ENCODE assay signal across 8 cellular contexts in the genomic region with DNA sequence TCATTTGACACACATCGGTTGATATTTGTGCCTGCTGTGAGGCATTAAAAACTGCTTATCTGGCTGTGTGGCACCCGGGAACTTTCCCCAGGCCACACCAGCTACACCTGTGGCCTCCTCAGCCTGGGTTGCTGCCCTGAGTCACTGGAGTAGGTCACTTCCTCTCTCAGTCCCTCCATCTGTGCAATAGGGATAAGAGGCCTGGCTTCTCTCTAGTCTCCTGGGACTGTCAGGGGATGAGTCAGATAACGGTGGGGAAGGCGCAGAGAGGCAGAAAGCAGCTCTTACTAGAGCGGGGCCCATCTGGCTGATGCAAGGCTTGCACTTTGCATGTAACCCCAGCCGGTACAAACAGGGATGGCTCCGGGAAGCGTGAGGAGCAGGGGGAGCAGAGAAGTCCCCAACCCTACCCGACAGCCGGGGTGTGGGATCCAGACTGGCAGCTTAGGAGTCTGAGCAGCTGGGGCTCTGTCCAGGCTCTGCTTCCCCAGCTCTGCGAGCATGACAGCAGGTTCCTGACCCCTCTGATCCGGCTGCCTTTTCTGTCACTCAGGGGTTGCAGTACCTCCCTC. TPM values are rescaled to one million over a fixed set of nuclear protein-coding genes. Genes with fewer than 3 reads are reported as not detected.
DNase-seq lines count a peak whose midpoint lies in the region; ATAC-seq and TF ChIP-seq lines count a peak whose summit lies in the region.

No MANE protein-coding gene starts in this region.

- ATAC-seq in HCT116 (peak; percentile 65), sciatic nerve (peak; percentile 78)
- ATAC-seq in activated naive CD8-positive, alpha-beta T cell treated with anti-CD3 and anti-CD28 coated beads, Interleukin-2, amount 50 U/mL, for 24 hours, result peak; percentile 89

- in situ Hi-C loops in GM13976 (cut with MboI; ENCODE audit: low sequenced_read_pairs, unreplicated experiment) (no loop called here), SK-MEL-5 (cut with HindIII; ENCODE audit: low pct_unique_long_range_greater_than_20kb, low sequenced_read_pairs) (no loop called here)

- DNase-seq in GM13976 (ENCODE audit: low spot score) (peak; percentile 86), HCT116 (ENCODE audit: low read depth, low spot score) (peak; percentile 95), LHCN-M2 (ENCODE audit: low read depth) (peak; percentile 100), SK-MEL-5 (ENCODE audit: low read depth, low spot score) (peak; percentile 93), left ventricle myocardium inferior (peak; percentile 64), sciatic nerve (ENCODE audit: low spot score) (peak; percentile 82), pons (ENCODE audit: low spot score) (no peak)
- peak; percentile 78 for DNase-seq in activated naive CD8-positive, alpha-beta T cell treated with anti-CD3 and anti-CD28 coated beads, Interleukin-2, amount 50 U/mL, for 24 hours

- CTCF ChIA-PET in HCT116 (lab: Charles Lee), result interaction anchor here (0.9 to 1.2 kb wide), 3 partner anchors 11 to 42 kb away, joined by 3 read pairs; no protein-coding TSS in a partner anchor

- H3K4me3 ChIP-seq in HCT116 (replicated peaks in 1 of 2; ENCODE audit: low read depth in 1 of 2, low read length in 2 of 2) (peak overlapping the region; percentile 33 to 52; a peak in 3 of 4 replicates), left ventricle myocardium inferior (peak overlapping the region; percentile 65)

- peak overlapping the region; percentile 76 for H3K4me2 ChIP-seq in HCT116 (ENCODE audit: low read length)

- peak overlapping the region; percentile 69 for H3K9ac ChIP-seq in HCT116 (ENCODE audit: low read length)

- H3K4me3 Mint-ChIP-seq in activated naive CD8-positive, alpha-beta T cell treated with anti-CD3 and anti-CD28 coated beads, Interleukin-2, amount 50 U/mL, for 24 hours, result peak overlapping the region; percentile 84

- H3K36me3 ChIP-seq in HCT116 (ENCODE audit: control insufficient read depth in 1 of 2, insufficient read depth in 2 of 2, low read length in 2 of 2), result no peaks in the 10 kb centered on the region
- no peaks in the 10 kb centered on the region for H3K36me3 ChIP-seq in left ventricle myocardium inferior

- H3K27me3 ChIP-seq in HCT116 (ENCODE audit: insufficient read depth, low read length) (no peaks in the 10 kb centered on the region), left ventricle myocardium inferior (ENCODE audit: low read depth) (no peaks in the 10 kb centered on the region)

- peaks cover 4% of the 10 kb centered on the region for H3K36me3 Mint-ChIP-seq in activated naive CD8-positive, alpha-beta T cell treated with anti-CD3 and anti-CD28 coated beads, Interleukin-2, amount 50 U/mL, for 24 hours (ENCODE audit: low read depth)

- H3K9me3 ChIP-seq in HCT116 (ENCODE audit: control insufficient read depth in 1 of 2, insufficient read depth in 1 of 2, low read depth in 1 of 2, low read length in 2 of 2) (no peaks in the 10 kb centered on the region), left ventricle myocardium inferior (replicated peaks) (no peaks in the 10 kb centered on the region)

- H3K4me1 ChIP-seq in HCT116 (ENCODE audit: control insufficient read depth in 1 of 2, insufficient read depth in 2 of 2, low read length in 2 of 2) (peaks cover 79 to 92% of the 10 kb centered on the region in 2 experiments), left ventricle myocardium inferior (peaks cover 72% of the 10 kb centered on the region)

- H3K79me2 ChIP-seq in HCT116 (ENCODE audit: insufficient read depth, low read length), result no peaks in the 10 kb centered on the region

- TF ChIP-seq RAD21 in HCT116 (IDR thresholded peaks at IDR 0.05; ENCODE audit: low read depth), result no peak

- POLR2A ChIA-PET in HCT116 (lab: Charles Lee), result interaction anchor here (0.6 to 9.7 kb wide), 18 partner anchors 9 to 1175 kb away, joined by 3 to 221 read pairs (median 5); a partner anchor contains a TSS

- H4K20me1 ChIP-seq in HCT116 (ENCODE audit: insufficient read depth), result no peaks in the 10 kb centered on the region

- no peaks in the 10 kb centered on the region for H3K9me2 ChIP-seq in HCT116 (ENCODE audit: insufficient read depth)

- peaks cover 83% of the 10 kb centered on the region for H3K4me1 Mint-ChIP-seq in activated naive CD8-positive, alpha-beta T cell treated with anti-CD3 and anti-CD28 coated beads, Interleukin-2, amount 50 U/mL, for 24 hours

- TF ChIP-seq CTCF in GM13976 (IDR thresholded peaks at IDR 0.05; ENCODE audit: borderline replicate concordance, control extremely low read depth, extremely low read depth, insufficient read depth, missing control alignments) (no peak), HCT116 (IDR thresholded peaks at IDR 0.05 in 2 of 3, conservative IDR thresholded peaks at IDR 0.05 in 1 of 3; ENCODE audit: borderline replicate concordance in 1 of 3, insufficient read depth in 1 of 3, low read depth in 2 of 3, low read length in 2 of 3) (no peak), left ventricle myocardium inferior (IDR thresholded peaks at IDR 0.05; ENCODE audit: borderline replicate concordance) (no peak)

- BruUV-seq in HCT116 (replicated peaks; lab: Mats Ljungman, UMichigan), result no TSS peak

- peak overlapping the region; percentile 89 for H3K27ac ChIP-seq in HCT116 (ENCODE audit: low read depth, low read length)
- H3K27ac ChIP-seq in left ventricle myocardium inferior (replicated peaks), result peak overlapping the region; percentile 91

- H3K27ac Mint-ChIP-seq in activated naive CD8-positive, alpha-beta T cell treated with anti-CD3 and anti-CD28 coated beads, Interleukin-2, amount 50 U/mL, for 24 hours, result peak overlapping the region; percentile 99

- H3K9me3 Mint-ChIP-seq in activated naive CD8-positive, alpha-beta T cell treated with anti-CD3 and anti-CD28 coated beads, Interleukin-2, amount 50 U/mL, for 24 hours, result no peaks in the 10 kb centered on the region

- no peaks in the 10 kb centered on the region for H3K27me3 Mint-ChIP-seq in activated naive CD8-positive, alpha-beta T cell treated with anti-CD3 and anti-CD28 coated beads, Interleukin-2, amount 50 U/mL, for 24 hours

- no peak for TF ChIP-seq POLR2A in HCT116 (IDR thresholded peaks at IDR 0.05; ENCODE audit: borderline replicate concordance, extremely low read depth, insufficient read depth, insufficient read length)

- RAD21 ChIA-PET in HCT116 (lab: Charles Lee; ENCODE audit: low non-redundant PET in 1 of 2, low total read pairs in 2 of 2, uncharacterized antibody in 2 of 2, unreplicated experiment in 2 of 2), result interaction anchor here (0.7 to 1.2 kb wide), 6 partner anchors 11 to 60 kb away, joined by 3 to 4 read pairs (median 4); no protein-coding TSS in a partner anchor

- H2AFZ ChIP-seq in HCT116 (ENCODE audit: low read depth, low read length, poor library complexity, severe bottlenecking), result no peak overlapping the region

- intact Hi-C loops in HCT116 (cut with micrococcal nuclease) (loop anchor here (2.0 to 10.0 kb wide), 3 partner anchors 28 to 456 kb away; no protein-coding TSS in a partner anchor), left ventricle myocardium inferior (cut with micrococcal nuclease) (loop anchor here (10.0 kb wide), 1 partner anchor 46 kb away; a partner anchor contains a TSS), sciatic nerve (cut with DNase I) (loop anchor here (10.0 kb wide), 1 partner anchor 356 kb away; a partner anchor contains a TSS)

TF ChIP-seq in HCT116, 20 proteins besides CTCF, POLR2A, EP300 and RAD21:
- TF ChIP-seq SIN3A (IDR thresholded peaks at IDR 0.05; ENCODE audit: low read depth) (no peak), ZFX (IDR thresholded peaks at IDR 0.05) (peak; percentile 7; the same call in 1 of the 2 replicates), POLR2AphosphoS5 (IDR thresholded peaks at IDR 0.05; ENCODE audit: low read depth, low read length) (peak; percentile 80), CEBPB (IDR thresholded peaks at IDR 0.05; ENCODE audit: low read depth) (no peak), YY1 (IDR thresholded peaks at IDR 0.05; ENCODE audit: extremely low read depth, insufficient replicate concordance, low read depth, low read length) (peak; percentile 59), SP1 (IDR thresholded peaks at IDR 0.05; ENCODE audit: low read depth) (no peak), TCF7L2 (IDR thresholded peaks at IDR 0.05; ENCODE audit: borderline replicate concordance, extremely low read depth, insufficient read depth, insufficient read length) (peak; percentile 76)
- TF ChIP-seq, protein P1, sequence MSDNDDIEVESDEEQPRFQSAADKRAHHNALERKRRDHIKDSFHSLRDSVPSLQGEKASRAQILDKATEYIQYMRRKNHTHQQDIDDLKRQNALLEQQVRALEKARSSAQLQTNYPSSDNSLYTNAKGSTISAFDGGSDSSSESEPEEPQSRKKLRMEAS (IDR thresholded peaks at IDR 0.05), result no peak

RNA-seq across cellular contexts. Expression of a gene that starts 34.0 kb away (rescaled TPM):
- total RNA-seq in HCT116 (2021; ENCODE audit: unreplicated experiment) (25.8 TPM), LHCN-M2 (2014; rRNA removed) (74.8 and 87.5 TPM in 2 replicates), left ventricle myocardium inferior (25.6 TPM), sciatic nerve (50.0 TPM)
- polyA plus RNA-seq in HCT116 (2012), result 19.8 and 23.4 TPM in 2 replicates
- polyA plus RNA-seq in LHCN-M2 (2012), result 51.5 TPM
- 30.2 and 32.0 TPM in 2 replicates for total RNA-seq in SK-MEL-5 (2014; rRNA removed; shearing (Covaris generic))
- 28.5 and 30.8 TPM in 2 replicates for polyA plus RNA-seq in SK-MEL-5 (2015; cell fraction: cytosol; rRNA removed)
- polyA plus RNA-seq in SK-MEL-5 (2015; cell fraction: nucleus; rRNA removed), result 16.8 and 26.4 TPM in 2 replicates

RNA-seq across cellular contexts. Expression of a gene that starts 47.0 kb away (rescaled TPM):
- total RNA-seq in HCT116 (2021; ENCODE audit: unreplicated experiment) (462 TPM), LHCN-M2 (2014; rRNA removed) (257 and 378 TPM in 2 replicates), left ventricle myocardium inferior (66.3 TPM), sciatic nerve (232 TPM)
- 1,030 and 1,103 TPM in 2 replicates for polyA plus RNA-seq in HCT116 (2012)
- 158 TPM for polyA plus RNA-seq in LHCN-M2 (2012)
- 192 and 197 TPM in 2 replicates for total RNA-seq in SK-MEL-5 (2014; rRNA removed; shearing (Covaris generic))
- 186 and 211 TPM in 2 replicates for polyA plus RNA-seq in SK-MEL-5 (2015; cell fraction: cytosol; rRNA removed)
- 215 and 235 TPM in 2 replicates for polyA plus RNA-seq in SK-MEL-5 (2015; cell fraction: nucleus; rRNA removed)
